10 cellular contexts compared by ENCODE assay signal in the genomic region with DNA sequence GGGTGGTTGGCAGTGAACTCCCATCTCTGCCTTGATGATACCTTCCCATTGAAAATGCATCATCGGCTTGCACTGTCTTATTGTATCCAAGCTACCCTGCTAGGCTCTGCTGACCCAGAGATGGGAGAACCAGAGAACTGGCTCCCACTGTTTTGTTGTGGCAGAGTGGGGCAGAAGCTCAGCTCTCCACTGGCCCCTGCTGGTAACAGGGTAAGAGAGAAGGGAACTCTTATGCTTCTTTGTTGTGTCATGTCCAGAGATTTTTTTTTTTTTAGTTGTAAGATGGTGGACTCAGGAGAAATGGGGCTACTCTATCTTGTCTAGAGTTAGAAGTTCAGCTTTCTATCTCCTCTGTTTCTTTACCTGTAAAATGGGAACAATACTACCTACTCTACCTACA.
DNase-seq lines count a peak whose midpoint lies in the region; ATAC-seq and TF ChIP-seq lines count a peak whose summit lies in the region.
"Had no signal": no experiment of that assay in that cellular context is flagged by ENCODE, and none has a peak within 500 bp of the region (broad histone marks: within the 10 kb centered on the region; RNA-seq: fewer than 3 reads in every experiment).

No MANE protein-coding gene starts in this region.

- no peak for TF ChIP-seq POLR2A in sigmoid colon (IDR thresholded peaks at IDR 0.05)

- H3K27me3 ChIP-seq in sigmoid colon = no peaks in the 10 kb centered on the region
- H3K27me3 ChIP-seq: BLaER1 treated with 17β-estradiol and CSF1 and Interleukin-3, amounts not matched to agents 10 nM and 100 nM had no signal

- TF ChIP-seq CTCF in epithelial cell of esophagus (IDR thresholded peaks at IDR 0.05; ENCODE audit: insufficient read depth, low read depth, low read length, missing control alignments) (peak; percentile 52), sigmoid colon (IDR thresholded peaks at IDR 0.05) (no peak)

- peak; percentile 16 for DNase-seq in SIG-M5 treated with dmso at 0.1 percent for 504 hours (lab: John Stamatoyannopoulos, UW; ENCODE audit: unreplicated experiment)
- no peak for DNase-seq in SIG-M5 (lab: John Stamatoyannopoulos, UW)
- DNase-seq in NCI-H524 (lab: John Stamatoyannopoulos, UW) = peak; percentile 27 to 48
- peak; percentile 32 for DNase-seq in epithelial cell of esophagus (ENCODE audit: low read depth)
- DNase-seq in sigmoid colon = peak; percentile 43
- no peak for DNase-seq in GM03348 (ENCODE audit: low spot score)
- DNase-seq in RPMI8226 = no peak

- no peak overlapping the region for H3K27ac ChIP-seq in sigmoid colon
- H3K27ac ChIP-seq: BLaER1 treated with 17β-estradiol and CSF1 and Interleukin-3, amounts not matched to agents 10 nM and 100 nM had no signal

- peaks cover 0 to 5% (median 0%) of the 10 kb centered on the region in 4 donors for H3K9me3 ChIP-seq in sigmoid colon

- no peaks in the 10 kb centered on the region for H3K36me3 ChIP-seq in sigmoid colon
- H3K36me3 ChIP-seq: BLaER1 treated with 17β-estradiol and CSF1 and Interleukin-3, amounts not matched to agents 10 nM and 100 nM had no signal

- no peak for TF ChIP-seq EP300 in sigmoid colon (IDR thresholded peaks at IDR 0.05)

- ATAC-seq in HG03565 (IDR thresholded peaks at IDR 0.05; ENCODE audit: unreplicated experiment) = no peak
- ATAC-seq: naive thymus-derived CD8-positive, alpha-beta T cell had no signal

- H3K4me3 ChIP-seq in epithelial cell of esophagus (ENCODE audit: low read length) (no peak overlapping the region), sigmoid colon (no peak overlapping the region)
- H3K4me3 ChIP-seq: BLaER1 treated with 17β-estradiol and CSF1 and Interleukin-3, amounts not matched to agents 10 nM and 100 nM had no signal

- H3K4me1 ChIP-seq in sigmoid colon = no peaks in the 10 kb centered on the region

- 93 to 97% methylated on average over 1 of the region's 1 CpG for WGBS in sigmoid colon, 2 donors

- intact Hi-C loops in sigmoid colon (cut with DNase I) = no loop called here

Comparison
In these comparisons a context has a peak if more than half of its experiments do, and no peak if none do; other contexts are left out.
1. DNase-seq: peak in SIG-M5 treated with dmso at 0.1 percent for 504 hours (single experiment), NCI-H524 (2 of 2), epithelial cell of esophagus (single experiment) and sigmoid colon (single experiment); none in SIG-M5 (single experiment), GM03348 (single experiment) and RPMI8226 (single experiment).